1 cellular context compared by ENCODE assay signal in the genomic region with DNA sequence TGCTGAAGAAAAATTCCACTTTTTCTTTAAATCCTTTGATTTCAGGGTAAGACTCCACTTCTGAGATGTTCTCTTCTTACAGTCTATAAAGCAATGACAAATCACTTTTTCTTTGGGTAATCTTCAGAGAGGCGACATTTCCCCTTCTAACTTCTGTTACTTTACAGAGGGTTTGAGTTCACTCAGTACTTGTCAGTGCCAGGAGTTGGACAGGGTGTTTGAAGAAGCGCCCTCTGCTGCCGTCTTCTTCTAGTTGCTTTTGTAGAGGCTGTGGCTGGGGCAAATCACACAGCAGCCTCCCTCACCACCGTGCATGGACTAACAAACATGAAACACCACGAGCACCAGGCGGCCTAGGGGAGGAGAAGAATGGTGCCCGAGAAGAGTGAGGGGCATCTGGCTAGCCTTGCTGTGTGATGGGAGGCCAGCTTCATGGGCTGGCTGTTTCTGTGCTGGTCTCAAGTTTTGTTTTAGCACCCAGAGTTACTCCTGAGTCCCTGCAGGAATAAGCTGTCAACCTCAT.
TF ChIP-seq lines count a peak whose summit lies in the region.

Gene CD80 (minus strand): TSS at position 174 of the 523 bp plus-strand sequence. CDS start 1,886 bp downstream, outside the sequence.

TF ChIP-seq in H1, 55 proteins besides CTCF, POLR2A, EP300 and RAD21 (continued from another document):
- TF ChIP-seq CHD7 (IDR thresholded peaks at IDR 0.05; ENCODE audit: insufficient replicate concordance, low read length) (no peak), POLR2AphosphoS5 (IDR thresholded peaks at IDR 0.05; ENCODE audit: low read depth, low read length) (no peak), SAP30 (IDR thresholded peaks at IDR 0.05; ENCODE audit: insufficient read depth, insufficient replicate concordance, low read length) (no peak)
TF ChIP-seq in H1: peak in this region for 0.
